In the genomic region with DNA sequence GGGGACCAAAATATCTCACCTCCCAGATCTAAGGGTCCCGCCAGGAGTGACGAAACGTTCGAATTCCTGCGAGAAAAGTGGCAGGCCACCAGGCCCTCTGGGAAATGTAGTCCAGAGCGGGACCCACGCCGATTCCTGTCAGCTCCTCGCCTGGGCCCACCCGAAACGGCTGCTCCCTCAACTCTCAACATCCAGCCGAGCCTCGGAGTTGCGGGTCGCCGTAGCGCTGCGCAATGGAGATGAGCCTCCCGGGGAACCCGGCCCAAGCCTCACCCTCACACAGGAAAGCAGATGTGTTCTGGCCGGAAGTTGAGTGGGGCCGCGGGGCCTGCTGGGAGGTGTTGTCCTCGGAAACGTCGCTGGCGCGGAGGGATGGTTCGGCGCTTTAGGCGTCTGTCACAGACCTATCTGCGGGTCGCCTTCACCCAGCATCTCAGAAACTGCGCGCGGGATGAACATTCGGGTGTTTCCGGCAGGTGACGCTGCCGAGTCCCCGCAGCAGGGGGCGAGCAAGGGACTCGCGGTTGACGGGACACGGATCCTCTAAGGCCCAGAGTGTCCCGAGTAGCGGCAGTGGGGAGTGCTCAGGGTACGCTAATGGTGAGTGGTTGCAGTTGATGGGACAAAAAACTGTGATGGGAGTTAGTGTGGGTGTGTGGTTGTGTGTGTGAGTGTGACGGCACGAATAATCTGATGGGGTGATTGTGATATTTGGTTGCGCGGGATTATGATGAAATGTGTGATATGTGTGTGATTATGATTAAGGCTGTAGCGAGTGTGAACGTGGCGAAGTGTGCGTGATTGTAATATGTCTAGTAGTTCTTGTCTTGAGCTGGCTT, we compare ENCODE assay signal across 8 cellular contexts.
DNase-seq lines count a peak whose midpoint lies in the region; ATAC-seq and TF ChIP-seq lines count a peak whose summit lies in the region.

A gene (plus strand): TSS at position 341 of the 839 bp plus-strand sequence. CDS start 6,439 bp downstream, outside the sequence.
A gene (minus strand): TSS at position 300 of the 839 bp plus-strand sequence. CDS start 1,124 bp downstream, outside the sequence.

- in situ Hi-C loops in HAP-1 (cut with MboI; ENCODE audit: low sequenced_read_pairs): no loop called here

- peak; percentile 84 for ATAC-seq in HG02840 (IDR thresholded peaks at IDR 0.05; ENCODE audit: low FRiP score, unreplicated experiment)

- peak; percentile 65; the same call in 1 of the 2 replicates for TF ChIP-seq CTCF in GM12875 (IDR thresholded peaks at IDR 0.05; ENCODE audit: borderline replicate concordance, insufficient read depth, low read depth, low read length)

- H3K27me3 ChIP-seq in HAP-1 (ENCODE audit: low read depth): no peaks in the 10 kb centered on the region

- DNase-seq in NCI-H2081 treated with DMSO at 0.1 percent for 48 hours (lab: John Stamatoyannopoulos, UW): peak; percentile 44
- DNase-seq in activated CD4-positive, CD25-positive, alpha-beta regulatory T cell treated with anti-CD3 and anti-CD28 coated beads, Interleukin-2, amount 50 U/mL, for 72 hours: peak; percentile 88
- DNase-seq in cerebellar cortex (ENCODE audit: low spot score): peak; percentile 85
- peak; percentile 95 for DNase-seq in islet precursor cell
- peak; percentile 79 to 86 for DNase-seq in stimulated activated CD4-positive, alpha-beta T cell treated with anti-CD3 and anti-CD28 coated beads, Interleukin-12 subunit alpha, Interleukin-12 subunit beta, amount 100 ng/mL, for 24 hours (ENCODE audit: low read depth in 2 of 2)
- DNase-seq in HAP-1 (ENCODE audit: low spot score in 2 of 2): no peak

- no peaks in the 10 kb centered on the region for H3K9me3 ChIP-seq in HAP-1

- H3K4me3 ChIP-seq in GM12875 (ENCODE audit: low read depth, low read length) (peak within 1 kb of the TSS; percentile 50), HAP-1 (no peak within 1 kb of the TSS)

- H3K4me1 ChIP-seq in HAP-1: no peaks in the 10 kb centered on the region

- H3K36me3 ChIP-seq in HAP-1 (replicated peaks): no peaks in the 10 kb centered on the region

Comparison
In these comparisons a context has a peak if more than half of its experiments do, and no peak if none do; other contexts are left out.
1. DNase-seq: peak in NCI-H2081 treated with DMSO at 0.1 percent for 48 hours (single experiment), activated CD4-positive, CD25-positive, alpha-beta regulatory T cell treated with anti-CD3 and anti-CD28 coated beads, Interleukin-2, amount 50 U/mL, for 72 hours (single experiment), cerebellar cortex (single experiment), islet precursor cell (single experiment) and stimulated activated CD4-positive, alpha-beta T cell treated with anti-CD3 and anti-CD28 coated beads, Interleukin-12 subunit alpha, Interleukin-12 subunit beta, amount 100 ng/mL, for 24 hours (2 of 2); none in HAP-1 (0 of 2).